Comparison of ENCODE assay signal across 8 cellular contexts in genomic region chr4:158209825-158210807, GRCh38. TPM values are rescaled to one million over a fixed set of nuclear protein-coding genes. Genes with fewer than 3 reads are reported as not detected.
DNase-seq lines count a peak whose midpoint lies in the region; ATAC-seq, FAIRE-seq and TF ChIP-seq lines count a peak whose summit lies in the region.

Gene TMEM144 (plus strand): TSS chr4:158210486. CDS start chr4:158212668, 2,182 bp downstream.

- peak; percentile 84 for TF ChIP-seq POLR2A in K562 (conservative IDR thresholded peaks at IDR 0.05)

- H3K9ac ChIP-seq in SK-N-MC (ENCODE audit: insufficient read length) (peak within 1 kb of the TSS; percentile 73), K562 (ENCODE audit: insufficient read depth in 1 of 2, low read depth in 2 of 2, low read length in 2 of 2) (peak within 1 kb of the TSS; percentile 81 to 90)

- peaks cover 8% of the 10 kb centered on the region; the same call in 1 of the 3 replicates for H3K79me2 ChIP-seq in K562 (ENCODE audit: control insufficient read depth, insufficient read depth, low read length)

- in situ Hi-C loops in K562 (cut with MboI), result no loop called here

- BruUV-seq in K562 (replicated peaks; lab: Mats Ljungman, UMichigan), result TSS peak; percentile 90

- 7% methylated on average over 34 of the region's 34 CpGs for WGBS in K562 (ENCODE audit: insufficient coverage, low coverage, missing lambda C conversion rate)

- H3K4me1 ChIP-seq in CD8-positive, alpha-beta T cell (ENCODE audit: insufficient read depth, low read length), result peaks cover 9% of the 10 kb centered on the region
- peaks cover 4 to 8% of the 10 kb centered on the region in 2 experiments; a peak in 3 of 5 replicates for H3K4me1 ChIP-seq in K562 (replicated peaks in 1 of 2; ENCODE audit: control insufficient read depth in 2 of 2, insufficient read depth in 2 of 2, low read length in 2 of 2)

- no peak for TF ChIP-seq CTCF in CD8-positive, alpha-beta T cell (IDR thresholded peaks at IDR 0.05)
- TF ChIP-seq CTCF in K562 (IDR thresholded peaks at IDR 0.05 in 2 of 3, conservative IDR thresholded peaks at IDR 0.05 in 1 of 3; ENCODE audit: insufficient read depth in 2 of 3, low read depth in 1 of 3, low read length in 3 of 3), result peak in 2 of 3 experiments; percentile 17 to 36; a peak in 2 of 6 replicates

- FAIRE-seq in K562 (lab: Jason Lieb, UNC), result peak; percentile 93

- ATAC-seq in CD8-positive, alpha-beta T cell, result peak; percentile 46
- ATAC-seq in GM19455 (IDR thresholded peaks at IDR 0.05; ENCODE audit: unreplicated experiment) (peak; percentile 73), HG03558 (IDR thresholded peaks at IDR 0.05; ENCODE audit: extremely low read depth, unreplicated experiment) (peak; percentile 84), K562 (peak; percentile 99)

- no peaks in the 10 kb centered on the region for H4K20me1 ChIP-seq in K562 (replicated peaks; ENCODE audit: control insufficient read depth, insufficient read depth, low read length)

- H3K9me1 ChIP-seq in K562 (ENCODE audit: control insufficient read depth, insufficient read depth, low read length), result no peaks in the 10 kb centered on the region

- H3K4me2 ChIP-seq in K562 (ENCODE audit: insufficient read depth, low read length), result peak within 1 kb of the TSS; percentile 80

- no peaks in the 10 kb centered on the region for H3K9me3 ChIP-seq in CD8-positive, alpha-beta T cell (ENCODE audit: low read length)
- H3K9me3 ChIP-seq in SK-N-MC (ENCODE audit: low read depth, low read length) (no peaks in the 10 kb centered on the region), K562 (replicated peaks; ENCODE audit: control insufficient read depth, insufficient read depth, low read depth, low read length) (no peaks in the 10 kb centered on the region)

- peak within 1 kb of the TSS; percentile 76 for H3K4me3 Mint-ChIP-seq in CD8-positive, alpha-beta T cell

- TF ChIP-seq RAD21 in K562 (CRISPR knock-in tag; conservative IDR thresholded peaks at IDR 0.05 in 1 of 2, IDR thresholded peaks at IDR 0.05 in 1 of 2), result 0 out of 4 replicates have a peak, but pooled peaks of 1 of the 2 experiments have one; percentile 12

- intact Hi-C loops in CD8-positive, alpha-beta T cell (cut with DNase I, micrococcal nuclease), result no loop called here
- intact Hi-C loops in K562 (cut with micrococcal nuclease), result loop anchor here (2.0 kb wide), 1 partner anchor 15 kb away; no protein-coding TSS in a partner anchor

- CTCF ChIA-PET in CD8-positive, alpha-beta T cell (lab: Charles Lee), result no interaction called here
- CTCF ChIA-PET in K562 (lab: Yijun Ruan, JAX; ENCODE audit: low intra/inter-chr PET ratio), result no interaction called here

- H3K27ac Mint-ChIP-seq in CD8-positive, alpha-beta T cell, result no peak within 1 kb of the TSS

- POLR2A ChIA-PET in CD8-positive, alpha-beta T cell (lab: Charles Lee), result no interaction called here
- POLR2A ChIA-PET in K562 (lab: Yijun Ruan, JAX), result interaction anchor here (0.6 to 0.9 kb wide), 2 partner anchors 34 to 411 kb away, joined by 3 read pairs; no protein-coding TSS in a partner anchor

- H3K27ac ChIP-seq in CD8-positive, alpha-beta T cell (ENCODE audit: low read depth, low read length), result no peak within 1 kb of the TSS
- H3K27ac ChIP-seq in SK-N-MC (peak within 1 kb of the TSS; percentile 30), K562 (ENCODE audit: extremely low read depth, low read depth, low read length) (peak within 1 kb of the TSS; percentile 86)

- no peaks in the 10 kb centered on the region for H3K9me3 Mint-ChIP-seq in CD8-positive, alpha-beta T cell

- peak within 1 kb of the TSS; percentile 95 for H2AFZ ChIP-seq in K562 (ENCODE audit: low read depth, low read length)

- H3K4me1 Mint-ChIP-seq in CD8-positive, alpha-beta T cell (ENCODE audit: low read depth), result peaks cover 14% of the 10 kb centered on the region

- peak within 1 kb of the TSS; percentile 51 for H3K4me3 ChIP-seq in CD8-positive, alpha-beta T cell (ENCODE audit: low read depth, low read length)
- H3K4me3 ChIP-seq in SK-N-MC (peak within 1 kb of the TSS; percentile 83), K562 (peak within 1 kb of the TSS; percentile 40)

- H3K36me3 ChIP-seq in CD8-positive, alpha-beta T cell (ENCODE audit: insufficient read depth, low read length), result no peaks in the 10 kb centered on the region
- no peaks in the 10 kb centered on the region for H3K36me3 ChIP-seq in SK-N-MC (ENCODE audit: insufficient read depth, low read length)
- peaks cover 10% of the 10 kb centered on the region; the same call in 1 of the 3 replicates for H3K36me3 ChIP-seq in K562 (ENCODE audit: control insufficient read depth, insufficient read depth, low read length)

- H3K27me3 Mint-ChIP-seq in CD8-positive, alpha-beta T cell (ENCODE audit: low read depth), result peaks cover 19% of the 10 kb centered on the region

- no peak for TF ChIP-seq EP300 in K562 (IDR thresholded peaks at IDR 0.05; ENCODE audit: low read length)

- no peaks in the 10 kb centered on the region for H3K36me3 Mint-ChIP-seq in CD8-positive, alpha-beta T cell

- no peaks in the 10 kb centered on the region for H3K27me3 ChIP-seq in CD8-positive, alpha-beta T cell (ENCODE audit: insufficient read depth, low read length)
- H3K27me3 ChIP-seq in K562 (ENCODE audit: control insufficient read depth in 2 of 2, insufficient read depth in 2 of 2, low read length in 2 of 2), result no peaks in the 10 kb centered on the region

- peak in 3 of 7 experiments; percentile 6 to 27 (median 8) for DNase-seq in CD8-positive, alpha-beta T cell
- DNase-seq in SK-N-MC (ENCODE audit: low read depth, low spot score) (peak; percentile 37), K562 (ENCODE audit: extremely low read depth in 1 of 4, low spot score in 3 of 4) (peak; percentile 58 to 92 (median 74)), iPS DF 19.7 (ENCODE audit: low read depth, low spot score) (peak; percentile 70), putamen (ENCODE audit: low spot score) (peak; percentile 93), NCI-H2107 (lab: John Stamatoyannopoulos, UW) (no peak)

TF ChIP-seq in K562, 482 proteins besides CTCF, POLR2A, EP300 and RAD21 (continues in another document):
- TF ChIP-seq ESRRA (IDR thresholded peaks at IDR 0.05; ENCODE audit: borderline replicate concordance, low read depth) (peak; percentile 39; the same call in 1 of the 2 replicates), HMG20B (CRISPR knock-in tag; IDR thresholded peaks at IDR 0.05) (no peak), E2F3 (CRISPR knock-in tag; IDR thresholded peaks at IDR 0.05) (no peak), MAFF (IDR thresholded peaks at IDR 0.05; ENCODE audit: low read length) (no peak), ZNF174 (CRISPR knock-in tag; IDR thresholded peaks at IDR 0.05) (no peak), SMARCB1 (IDR thresholded peaks at IDR 0.05; ENCODE audit: insufficient read length, low read depth) (no peak), SRF (CRISPR knock-in tag; IDR thresholded peaks at IDR 0.05) (no peak; a peak in 2 of 4 replicates), ZC3H11A (IDR thresholded peaks at IDR 0.05; ENCODE audit: low read depth, low read length) (no peak), SUPT5H (IDR thresholded peaks at IDR 0.05) (peak; percentile 80), HBP1 (CRISPR knock-in tag; IDR thresholded peaks at IDR 0.05) (no peak), FOXJ2 (tag; IDR thresholded peaks at IDR 0.05) (no peak), ZNF586 (CRISPR knock-in tag; conservative IDR thresholded peaks at IDR 0.05) (no peak), ZNF436 (CRISPR knock-in tag; IDR thresholded peaks at IDR 0.05) (no peak)
- TF ChIP-seq, protein P1, sequence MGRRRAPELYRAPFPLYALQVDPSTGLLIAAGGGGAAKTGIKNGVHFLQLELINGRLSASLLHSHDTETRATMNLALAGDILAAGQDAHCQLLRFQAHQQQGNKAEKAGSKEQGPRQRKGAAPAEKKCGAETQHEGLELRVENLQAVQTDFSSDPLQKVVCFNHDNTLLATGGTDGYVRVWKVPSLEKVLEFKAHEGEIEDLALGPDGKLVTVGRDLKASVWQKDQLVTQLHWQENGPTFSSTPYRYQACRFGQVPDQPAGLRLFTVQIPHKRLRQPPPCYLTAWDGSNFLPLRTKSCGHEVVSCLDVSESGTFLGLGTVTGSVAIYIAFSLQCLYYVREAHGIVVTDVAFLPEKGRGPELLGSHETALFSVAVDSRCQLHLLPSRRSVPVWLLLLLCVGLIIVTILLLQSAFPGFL (CRISPR knock-in tag; IDR thresholded peaks at IDR 0.05), result no peak

RNA-seq across cellular contexts. Expression of gene TMEM144, which starts in this region (rescaled TPM):
- total RNA-seq in CD8-positive, alpha-beta T cell, result not detected
- total RNA-seq in K562 (2011; cell fraction: chromatin; rRNA removed; ENCODE audit: low replicate concordance), result 14.2 and 28.3 TPM in 2 replicates
- total RNA-seq in K562 (2011; cell fraction: nucleolus; rRNA removed), result 10.7 and 11.6 TPM in 2 replicates
- total RNA-seq in K562 (2011; cell fraction: nucleoplasm; rRNA removed), result 18.3 and 32.6 TPM in 2 replicates
- total RNA-seq in K562 (2014; rRNA removed) (4.0 and 6.0 TPM in 2 replicates), K562 (2014; rRNA removed; fragmentation: Illumina TruSeq; extraction: Trizol) (9.5 and 10.2 TPM in 2 replicates), K562 (2015; rRNA removed; fragmentation: Illumina TruSeq; extraction: Trizol) (11.6 and 12.0 TPM in 2 replicates), K562 (2021) (6.8 and 7.8 TPM in 2 replicates)
- polyA plus RNA-seq in K562 (2011; rRNA removed) (4.4 and 7.0 TPM in 2 replicates), K562 (2014; fragmentation: Illumina TruSeq; extraction: Trizol) (6.1 TPM in 2 replicates), K562 (2014; fragmentation: Nextera tagmentation; extraction: Ambion mirVana) (1 to 10 TPM; 5.9 to 6.0 TPM), K562 (2014; rRNA removed) (4.3 and 5.1 TPM in 2 replicates)
- polyA plus RNA-seq in K562 (2011; cell fraction: cytosol; rRNA removed), result 2.1 and 2.5 TPM in 2 replicates
- polyA plus RNA-seq in K562 (2011; cell fraction: nucleus; rRNA removed), result 4.4 and 5.0 TPM in 2 replicates
- 7.9 and 8.7 TPM in 2 replicates for polyA plus RNA-seq in K562 (2012)
- polyA minus RNA-seq in K562 (2011; rRNA and poly(A)+ RNA removed), result 11.3 and 13.9 TPM in 2 replicates
- 4.7 and 5.6 TPM in 2 replicates for polyA minus RNA-seq in K562 (2011; cell fraction: cytosol; rRNA and poly(A)+ RNA removed)
- 19.3 TPM in 2 replicates for polyA minus RNA-seq in K562 (2011; cell fraction: nucleus; rRNA and poly(A)+ RNA removed)

Comparison
In these comparisons a context has a peak if more than half of its experiments do, and no peak if none do; other contexts are left out.
1. RNA of gene TMEM144 (total RNA-seq): 4.0 to 32.6 TPM in K562; not detected in CD8-positive, alpha-beta T cell; every median in the first group is over 4 times any median in the second.
2. Peak in ATAC-seq and H3K4me3 ChIP-seq in CD8-positive, alpha-beta T cell; RNA of the gene not detected or under 1 TPM.
3. ATAC-seq: peak in every context shown above with its lines; median percentile 99 in K562; 84 in HG03558; 73 in GM19455; 46 in CD8-positive, alpha-beta T cell.
4. Peak in every context shown above with its lines, with median percentiles within 50 percentile points of each other: H3K4me3 ChIP-seq.